ENCODE assay signal across 13 cellular contexts in genomic region chr12:12282761-12283160, GRCh38. TPM values are rescaled to one million over a fixed set of nuclear protein-coding genes. Genes with fewer than 3 reads are reported as not detected.
DNase-seq lines count a peak whose midpoint lies in the region; ATAC-seq and TF ChIP-seq lines count a peak whose summit lies in the region.
"Had no signal": no experiment of that assay in that cellular context is flagged by ENCODE, and none has a peak within 500 bp of the region (broad histone marks: within the 10 kb centered on the region; RNA-seq: fewer than 3 reads in every experiment).

No MANE protein-coding gene starts in this region.

- H2AFZ ChIP-seq in GM23338 (no peak overlapping the region), smooth muscle cell (ENCODE audit: low read depth) (no peak overlapping the region)

- no peak overlapping the region for H3K9ac ChIP-seq in smooth muscle cell (ENCODE audit: low read depth)

- H4K20me1 ChIP-seq in GM23338 (replicated peaks; ENCODE audit: insufficient read depth), result no peaks in the 10 kb centered on the region
- no peaks in the 10 kb centered on the region for H4K20me1 ChIP-seq in smooth muscle cell (ENCODE audit: low read depth)

- H3K79me2 ChIP-seq in GM23338 (replicated peaks; ENCODE audit: insufficient read depth), result no peaks in the 10 kb centered on the region
- H3K79me2 ChIP-seq in smooth muscle cell (ENCODE audit: low read depth), result no peaks in the 10 kb centered on the region

- H3K9me2 ChIP-seq in GM23338 (ENCODE audit: insufficient read depth), result no peaks in the 10 kb centered on the region

- TF ChIP-seq CTCF in GM23338 (conservative IDR thresholded peaks at IDR 0.05; ENCODE audit: low read depth in 2 of 2) (no peak), ascending aorta (IDR thresholded peaks at IDR 0.05) (no peak), fibroblast of villous mesenchyme (IDR thresholded peaks at IDR 0.05; ENCODE audit: insufficient read depth, low read depth, low read length) (no peak), smooth muscle cell (IDR thresholded peaks at IDR 0.05; ENCODE audit: borderline replicate concordance, insufficient read depth, poor library complexity, severe bottlenecking) (no peak)

- H3K36me3 ChIP-seq in GM23338 (ENCODE audit: insufficient read depth) (no peaks in the 10 kb centered on the region), ascending aorta (no peaks in the 10 kb centered on the region), smooth muscle cell (ENCODE audit: low read depth) (no peaks in the 10 kb centered on the region), SJCRH30 (no peaks in the 10 kb centered on the region)
- H3K36me3 ChIP-seq: right lobe of liver had no signal

- no peaks in the 10 kb centered on the region for H3K36me3 Mint-ChIP-seq in GM23338 (ENCODE audit: low read depth)
- H3K36me3 Mint-ChIP-seq: activated naive CD4-positive, alpha-beta T cell treated with anti-CD3 and anti-CD28 coated beads, Interleukin-2, amount 10 ng/mL, durations not matched to agents 7 days and 5 days had no signal

- no peak overlapping the region for H3K4me3 Mint-ChIP-seq in GM23338
- H3K4me3 Mint-ChIP-seq: activated naive CD4-positive, alpha-beta T cell treated with anti-CD3 and anti-CD28 coated beads, Interleukin-2, amount 10 ng/mL, durations not matched to agents 7 days and 5 days; effector memory CD8-positive, alpha-beta T cell had no signal

- 0 out of 2 replicates have a peak overlapping the region, but pooled peaks have one; percentile 12 for H3K4me2 ChIP-seq in GM23338
- peak overlapping the region; percentile 54 for H3K4me2 ChIP-seq in smooth muscle cell

- no peaks in the 10 kb centered on the region for H3K9me3 Mint-ChIP-seq in GM23338
- H3K9me3 Mint-ChIP-seq: effector memory CD8-positive, alpha-beta T cell had no signal

- DNase-seq in GM23338 (ENCODE audit: low spot score), result no peak
- DNase-seq in ascending aorta (ENCODE audit: low spot score in 2 of 2), result no peak
- peak; percentile 83 for DNase-seq in fibroblast of villous mesenchyme (ENCODE audit: low read depth)
- no peak for DNase-seq in smooth muscle cell (lab: John Stamatoyannopoulos, UW; ENCODE audit: unreplicated experiment)
- DNase-seq in SJCRH30, result no peak
- no peak for DNase-seq in NCI-H2227 treated with DMSO at 0.1 percent for 48 hours (lab: John Stamatoyannopoulos, UW)
- DNase-seq: activated naive CD4-positive, alpha-beta T cell treated with anti-CD3 and anti-CD28 coated beads, Interleukin-2, amount 10 ng/mL, durations not matched to agents 7 days and 5 days; effector memory CD8-positive, alpha-beta T cell; KBM-7; NCI-H2107; right lobe of liver had no signal

- H3F3A ChIP-seq in GM23338 (replicated peaks; ENCODE audit: low read depth) (no peaks in the 10 kb centered on the region), smooth muscle cell (ENCODE audit: low read depth) (no peaks in the 10 kb centered on the region)

- no peak overlapping the region; the same call in 1 of the 2 replicates for H3K27ac Mint-ChIP-seq in GM23338
- H3K27ac Mint-ChIP-seq: activated naive CD4-positive, alpha-beta T cell treated with anti-CD3 and anti-CD28 coated beads, Interleukin-2, amount 10 ng/mL, durations not matched to agents 7 days and 5 days; effector memory CD8-positive, alpha-beta T cell had no signal

- peaks cover 32% of the 10 kb centered on the region for H3K4me1 Mint-ChIP-seq in GM23338
- H3K4me1 Mint-ChIP-seq: activated naive CD4-positive, alpha-beta T cell treated with anti-CD3 and anti-CD28 coated beads, Interleukin-2, amount 10 ng/mL, durations not matched to agents 7 days and 5 days had no signal

- intact Hi-C loops in ascending aorta (cut with DNase I), result no loop called here

- H3K4me1 ChIP-seq in GM23338 (ENCODE audit: insufficient read depth) (peaks cover 26% of the 10 kb centered on the region), ascending aorta (peaks cover 0 to 13% of the 10 kb centered on the region in 2 donors), smooth muscle cell (ENCODE audit: low read depth) (peaks cover 17% of the 10 kb centered on the region), SJCRH30 (no peaks in the 10 kb centered on the region)
- H3K4me1 ChIP-seq: right lobe of liver had no signal

- H3K27me3 Mint-ChIP-seq in GM23338 (ENCODE audit: insufficient read depth, low read depth, poor library complexity), result peaks cover 7% of the 10 kb centered on the region

- ATAC-seq in GM23338, result no peak
- no peak for ATAC-seq in HG03097 (IDR thresholded peaks at IDR 0.05; ENCODE audit: low FRiP score, unreplicated experiment)
- ATAC-seq: effector memory CD8-positive, alpha-beta T cell; GM12878 had no signal

- H3K27ac ChIP-seq in GM23338 (ENCODE audit: low read depth), result no peak overlapping the region
- H3K27ac ChIP-seq in ascending aorta, result peak overlapping the region; percentile 4 to 28
- peak overlapping the region; percentile 25 for H3K27ac ChIP-seq in smooth muscle cell (ENCODE audit: low read depth)
- no peak overlapping the region for H3K27ac ChIP-seq in SJCRH30
- H3K27ac ChIP-seq: right lobe of liver had no signal

- H3K4me3 ChIP-seq in GM23338 (no peak overlapping the region), ascending aorta (no peak overlapping the region), fibroblast of villous mesenchyme (ENCODE audit: low read depth, low read length) (no peak overlapping the region), smooth muscle cell (no peak overlapping the region), SJCRH30 (no peak overlapping the region)
- H3K4me3 ChIP-seq: GM12878, right lobe of liver had no signal

- no peaks in the 10 kb centered on the region for H3K27me3 ChIP-seq in GM23338 (ENCODE audit: insufficient read depth)
- no peaks in the 10 kb centered on the region for H3K27me3 ChIP-seq in ascending aorta
- no peaks in the 10 kb centered on the region for H3K27me3 ChIP-seq in smooth muscle cell (ENCODE audit: low read depth)
- no peaks in the 10 kb centered on the region for H3K27me3 ChIP-seq in SJCRH30
- H3K27me3 ChIP-seq: right lobe of liver had no signal

- H3K9me3 ChIP-seq in ascending aorta, result peaks cover 0 to under 1% of the 10 kb centered on the region in 2 donors
- H3K9me3 ChIP-seq in smooth muscle cell (replicated peaks; ENCODE audit: low read depth), result no peaks in the 10 kb centered on the region
- H3K9me3 ChIP-seq in SJCRH30 (replicated peaks), result no peaks in the 10 kb centered on the region
- H3K9me3 ChIP-seq: right lobe of liver had no signal

- WGBS in smooth muscle cell (ENCODE audit: low lambda C conversion rate), result 34% methylated on average over 5 of the region's 5 CpGs

TF ChIP-seq in GM23338, 12 proteins besides CTCF, POLR2A, EP300 and RAD21:
- no peak for TF ChIP-seq NANOG (IDR thresholded peaks at IDR 0.05; ENCODE audit: borderline replicate concordance)
- TF ChIP-seq CREB1 (CRISPR knock-in tag; IDR thresholded peaks at IDR 0.05; ENCODE audit: low read depth), result no peak
- no peak for TF ChIP-seq STAT1 (IDR thresholded peaks at IDR 0.05; ENCODE audit: unreplicated experiment)
TF ChIP-seq in GM23338: peak in this region for 0.

RNA-seq across cellular contexts. Expression of gene LRP6, which starts 15.9 kb away (rescaled TPM):
- total RNA-seq in GM23338 (2014; rRNA removed; shearing (Covaris generic)), result 61.7 and 73.8 TPM in 2 replicates
- polyA plus RNA-seq in GM23338 (2016; fragmentation: Nextera tagmentation; extraction: Ambion mirVana), result 26.8 and 29.1 TPM in 2 replicates
- total RNA-seq in ascending aorta, result 70.0 TPM
- 50.1 and 50.3 TPM in 2 replicates for total RNA-seq in fibroblast of villous mesenchyme
- total RNA-seq in smooth muscle cell, result 21.1 and 22.8 TPM in 2 replicates
- 10.6 and 13.9 TPM in 2 replicates for polyA plus RNA-seq in smooth muscle cell
- 31.6 and 32.2 TPM in 2 replicates for total RNA-seq in SJCRH30 (2014; rRNA removed; shearing (Covaris generic))

Comparison
In these comparisons a context has a peak if more than half of its experiments do, and no peak if none do; other contexts are left out.
1. H3K27ac ChIP-seq: peak in ascending aorta (2 of 2) and smooth muscle cell (single experiment); none in GM23338 (single experiment) and SJCRH30 (single experiment).